In the genomic region with DNA sequence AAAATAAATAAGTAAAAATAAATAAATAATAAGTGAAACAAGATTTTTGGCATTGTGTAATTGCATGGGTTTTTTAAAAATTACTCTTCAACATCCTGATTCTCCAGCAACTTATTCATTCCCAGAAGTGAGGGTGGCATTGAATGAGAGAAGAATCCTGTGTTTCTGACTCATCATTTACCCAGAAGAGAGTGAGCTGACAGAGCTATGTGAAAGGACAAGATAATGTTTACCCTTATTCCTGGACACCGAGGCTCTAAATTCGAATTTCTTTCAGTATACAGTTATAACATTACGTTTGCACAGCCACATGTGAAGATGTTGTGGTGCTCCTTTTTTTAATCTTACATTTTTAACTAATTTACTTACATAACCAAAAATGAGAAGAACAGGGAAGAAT, we compare ENCODE assay signal across 18 cellular contexts. TPM values are rescaled to one million over a fixed set of nuclear protein-coding genes. Genes with fewer than 3 reads are reported as not detected.
DNase-seq lines count a peak whose midpoint lies in the region; ATAC-seq and TF ChIP-seq lines count a peak whose summit lies in the region.
"Had no signal": no experiment of that assay in that cellular context is flagged by ENCODE, and none has a peak within 500 bp of the region (broad histone marks: within the 10 kb centered on the region; RNA-seq: fewer than 3 reads in every experiment).

No MANE protein-coding gene starts in this region.

- H3K27ac ChIP-seq in mesodermal cell (ENCODE audit: low read depth, low read length, severe bottlenecking): peak overlapping the region; percentile 45
- H3K27ac ChIP-seq in heart left ventricle: no peak overlapping the region
- H3K27ac ChIP-seq: parathyroid adenoma had no signal

- no peak overlapping the region for H3K4me3 Mint-ChIP-seq in chondrocyte (ENCODE audit: unreplicated experiment)
- H3K4me3 Mint-ChIP-seq in naive thymus-derived CD8-positive, alpha-beta T cell: no peak overlapping the region
- H3K4me3 Mint-ChIP-seq: activated naive CD8-positive, alpha-beta T cell; activated T-cell treated with anti-CD3 and anti-CD28 coated beads, Interleukin-2, amount 50 U/mL, for 4 hours; stimulated activated naive B cell treated with anti-CD40 and anti-IgM and Interleukin-4, amounts not matched to agents 10 μg/mL and 1 μg/mL and 100 μg/mL, for 72 hours had no signal

- H3K4me1 ChIP-seq in mesodermal cell (ENCODE audit: control insufficient read depth, insufficient read depth, low read length, poor library complexity, severe bottlenecking): peaks cover 13% of the 10 kb centered on the region
- H3K4me1 ChIP-seq in heart left ventricle: no peaks in the 10 kb centered on the region
- H3K4me1 ChIP-seq: parathyroid adenoma had no signal

- peaks cover 3% of the 10 kb centered on the region for H3K9me3 Mint-ChIP-seq in chondrocyte (ENCODE audit: low read depth)
- H3K9me3 Mint-ChIP-seq in naive thymus-derived CD8-positive, alpha-beta T cell: no peaks in the 10 kb centered on the region
- H3K9me3 Mint-ChIP-seq: activated T-cell treated with anti-CD3 and anti-CD28 coated beads, Interleukin-2, amount 50 U/mL, for 4 hours; stimulated activated naive B cell treated with anti-CD40 and anti-IgM and Interleukin-4, amounts not matched to agents 10 μg/mL and 1 μg/mL and 100 μg/mL, for 72 hours had no signal

- intact Hi-C loops in heart left ventricle (cut with DNase I): no loop called here

- no peaks in the 10 kb centered on the region for H3K9me3 ChIP-seq in mesodermal cell (ENCODE audit: control insufficient read depth, low read length)
- no peaks in the 10 kb centered on the region for H3K9me3 ChIP-seq in heart left ventricle

- no CpG with 5 or more reads among the region's 3 CpGs for WGBS in mesodermal cell (ENCODE audit: insufficient coverage in 2 of 2), 2 experiments
- WGBS in heart left ventricle, 4 donors: 87 to 95% (median 89%) methylated on average over 3 of the region's 3 CpGs

- no peak for TF ChIP-seq CTCF in chondrocyte (IDR thresholded peaks at IDR 0.05)
- TF ChIP-seq CTCF in heart left ventricle (IDR thresholded peaks at IDR 0.05): no peak

- H3K27me3 ChIP-seq in heart left ventricle: no peaks in the 10 kb centered on the region

- no peak for TF ChIP-seq POLR2A in heart left ventricle (IDR thresholded peaks at IDR 0.05)

- peak overlapping the region; percentile 61 for H3K27ac Mint-ChIP-seq in chondrocyte (ENCODE audit: unreplicated experiment)
- H3K27ac Mint-ChIP-seq in naive thymus-derived CD8-positive, alpha-beta T cell: no peak overlapping the region
- H3K27ac Mint-ChIP-seq: activated naive CD8-positive, alpha-beta T cell; stimulated activated naive B cell treated with anti-CD40 and anti-IgM and Interleukin-4, amounts not matched to agents 10 μg/mL and 1 μg/mL and 100 μg/mL, for 72 hours had no signal

- DNase-seq in AG08395 (ENCODE audit: low spot score): peak; percentile 33
- peak; percentile 65 for DNase-seq in LHCN-M2 (ENCODE audit: low read depth)
- DNase-seq in chondrocyte (ENCODE audit: low spot score): no peak
- no peak for DNase-seq in heart left ventricle
- DNase-seq in naive thymus-derived CD8-positive, alpha-beta T cell: no peak
- no peak for DNase-seq in NCI-H2081 (lab: John Stamatoyannopoulos, UW)
- DNase-seq: activated CD4-positive, alpha-beta T cell treated with anti-CD3 and anti-CD28 coated beads, Interleukin-2, amount 50 U/mL, for 4 hours; activated T-cell treated with anti-CD3 and anti-CD28 coated beads, Interleukin-2, amount 50 U/mL, for 4 hours; cerebellar nuclear complex; Karpas-422; NCI-H1436; NCI-H446 treated with DMSO at 0.1 percent for 48 hours; stimulated activated naive B cell treated with anti-CD40 and anti-IgM and Interleukin-4, amounts not matched to agents 10 μg/mL and 1 μg/mL and 100 μg/mL, for 72 hours; trophoblast cell had no signal

- H3K36me3 ChIP-seq in mesodermal cell (ENCODE audit: control insufficient read depth, insufficient read depth, low read length) (no peaks in the 10 kb centered on the region), heart left ventricle (no peaks in the 10 kb centered on the region)

- peaks cover 20% of the 10 kb centered on the region for H3K4me1 Mint-ChIP-seq in chondrocyte (ENCODE audit: low read depth)
- H3K4me1 Mint-ChIP-seq in naive thymus-derived CD8-positive, alpha-beta T cell: no peaks in the 10 kb centered on the region

- H3K4me3 ChIP-seq in mesodermal cell (ENCODE audit: extremely low read depth, insufficient read depth, low read length, poor library complexity, severe bottlenecking): no peak overlapping the region
- no peak overlapping the region for H3K4me3 ChIP-seq in heart left ventricle

- H3K36me3 Mint-ChIP-seq in chondrocyte (ENCODE audit: low read depth): no peaks in the 10 kb centered on the region
- no peaks in the 10 kb centered on the region for H3K36me3 Mint-ChIP-seq in naive thymus-derived CD8-positive, alpha-beta T cell
- H3K36me3 Mint-ChIP-seq: activated naive CD8-positive, alpha-beta T cell; stimulated activated naive B cell treated with anti-CD40 and anti-IgM and Interleukin-4, amounts not matched to agents 10 μg/mL and 1 μg/mL and 100 μg/mL, for 72 hours had no signal

- no peak for ATAC-seq in GM21717 (IDR thresholded peaks at IDR 0.05; ENCODE audit: unreplicated experiment)
- no peak for ATAC-seq in heart left ventricle
- ATAC-seq in naive thymus-derived CD8-positive, alpha-beta T cell: no peak
- ATAC-seq: activated T-cell treated with anti-CD3 and anti-CD28 coated beads, Interleukin-2, amount 50 U/mL, for 4 hours; stimulated activated naive B cell treated with anti-CD40 and anti-IgM and Interleukin-4, amounts not matched to agents 10 μg/mL and 1 μg/mL and 100 μg/mL, for 72 hours had no signal

- H3K27me3 Mint-ChIP-seq in chondrocyte (ENCODE audit: low read depth): no peaks in the 10 kb centered on the region
- peaks cover 8 to 22% (median 16%) of the 10 kb centered on the region in 5 donors for H3K27me3 Mint-ChIP-seq in naive thymus-derived CD8-positive, alpha-beta T cell

- POLR2A ChIA-PET in naive thymus-derived CD8-positive, alpha-beta T cell (lab: Charles Lee): no interaction called here

RNA-seq across cellular contexts. Expression of a gene that starts 36.4 kb away (rescaled TPM):
- total RNA-seq in LHCN-M2 (2014; rRNA removed) (12.4 and 15.5 TPM in 2 replicates), chondrocyte (7.6 to 11.3 TPM (median 8.2 TPM) in 3 replicates), heart left ventricle (10 to 100 TPM in 3 of 9 donors, 1 to 10 TPM in 6; 5.7 to 13.4 (median 9.5) TPM)
- polyA plus RNA-seq in LHCN-M2 (2012): 4.8 TPM
- 13.1 TPM for polyA plus RNA-seq in mesodermal cell (2013, experiment 1 of 2)
- polyA plus RNA-seq in mesodermal cell (2013, experiment 2 of 2): 15.1 TPM
- polyA plus RNA-seq in heart left ventricle: 1 to 10 TPM; 4.5 to 4.6 TPM
- total RNA-seq in naive thymus-derived CD8-positive, alpha-beta T cell: 1 to 10 TPM; 8.8 to 9.2 TPM
- polyA plus RNA-seq in naive thymus-derived CD8-positive, alpha-beta T cell: 1 to 10 TPM in 2 of 3 donors, under 1 TPM in 1; 0.97 to 2.8 (median 2.1) TPM

Comparison
In these comparisons a context has a peak if more than half of its experiments do, and no peak if none do; other contexts are left out.
1. DNase-seq: peak in AG08395 (single experiment) and LHCN-M2 (single experiment); none in chondrocyte (single experiment), heart left ventricle (0 of 5), naive thymus-derived CD8-positive, alpha-beta T cell (0 of 10) and NCI-H2081 (0 of 2).